In genomic region chr14:66196670-66197069, GRCh38 we compare ENCODE assay signal across 26 cellular contexts.
"Had no signal": no experiment of that assay in that cellular context is flagged by ENCODE, and none has a peak within 500 bp of the region (broad histone marks: within the 10 kb centered on the region; RNA-seq: fewer than 3 reads in every experiment).

No MANE protein-coding gene starts in this region.

- DNase-seq: hypothalamus; islet precursor cell; left ventricle myocardium inferior; midbrain; mucosa of descending colon; naive thymus-derived CD4-positive, alpha-beta T cell; nucleus accumbens; right lobe of liver; stimulated activated CD4-positive, alpha-beta T cell treated with anti-CD3 and anti-CD28 coated beads, Interleukin-1b, Interleukin-23, amount 100 ng/mL, for 48 hours; stimulated activated CD4-positive, alpha-beta T cell treated with anti-CD3 and anti-CD28 coated beads, Interleukin-2, amount 100 ng/mL, for 48 hours; stimulated activated CD4-positive, alpha-beta T cell treated with anti-CD3 and anti-CD28 coated beads, Interleukin-4, amount 100 ng/mL, for 4 hours; stimulated activated CD8-positive, alpha-beta memory T cell treated with anti-CD3 and anti-CD28 coated beads, Interleukin-4, amount 100 ng/mL, for 48 hours; stimulated activated naive CD4-positive, alpha-beta T cell treated with Interleukin-2 at 50 U/mL for 16 hours; stimulated activated naive CD8-positive, alpha-beta T cell treated with anti-CD3 and anti-CD28 coated beads, Interleukin-15, amount 100 ng/mL, for 72 hours; substantia nigra; uterus had no signal

- H2AFZ ChIP-seq: parathyroid adenoma had no signal

- H3K36me3 Mint-ChIP-seq: memory B cell, type B pancreatic cell had no signal

- H3K79me2 ChIP-seq: parathyroid adenoma had no signal

- H3K9ac ChIP-seq: parathyroid adenoma had no signal

- H3K4me3 ChIP-seq: left ventricle myocardium inferior, lung, mucosa of descending colon, right atrium auricular region, right lobe of liver, smooth muscle cell, tibial nerve, uterus had no signal

- H3K27ac Mint-ChIP-seq: memory B cell; naive thymus-derived CD4-positive, alpha-beta T cell; natural killer cell treated with Interleukin-12 subunit alpha and Interleukin-12 subunit beta and Interleukin-15 and Interleukin-18, amount 100 ng/mL, for 72 hours; progenitor cell of endocrine pancreas; stimulated activated memory B cell treated with anti-CD40 and anti-IgM and Interleukin-4, amounts not matched to agents 10 μg/mL and 1 μg/mL and 100 μg/mL, for 72 hours; stimulated activated naive CD8-positive, alpha-beta T cell treated with anti-CD3 and anti-CD28 coated beads, Interleukin-15, amount 100 ng/mL, for 72 hours; type B pancreatic cell had no signal

- H3K9me3 ChIP-seq: left ventricle myocardium inferior, mucosa of descending colon, right atrium auricular region, right lobe of liver, uterus had no signal

- H3K4me1 ChIP-seq: left ventricle myocardium inferior, parathyroid adenoma, right atrium auricular region, right lobe of liver, tibial nerve, uterus had no signal

- H3K4me1 Mint-ChIP-seq: memory B cell; naive thymus-derived CD4-positive, alpha-beta T cell; stimulated activated memory B cell treated with anti-CD40 and anti-IgM and Interleukin-4, amounts not matched to agents 10 μg/mL and 1 μg/mL and 100 μg/mL, for 72 hours; stimulated activated naive CD8-positive, alpha-beta T cell treated with anti-CD3 and anti-CD28 coated beads, Interleukin-15, amount 100 ng/mL, for 72 hours had no signal

- H3K27me3 Mint-ChIP-seq: progenitor cell of endocrine pancreas, type B pancreatic cell had no signal

- H3K4me2 ChIP-seq: smooth muscle cell had no signal

- H3K4me3 Mint-ChIP-seq: memory B cell; naive thymus-derived CD4-positive, alpha-beta T cell; natural killer cell treated with Interleukin-12 subunit alpha and Interleukin-12 subunit beta and Interleukin-15 and Interleukin-18, amount 100 ng/mL, for 72 hours; stimulated activated memory B cell treated with anti-CD40 and anti-IgM and Interleukin-4, amounts not matched to agents 10 μg/mL and 1 μg/mL and 100 μg/mL, for 72 hours; stimulated activated naive CD8-positive, alpha-beta T cell treated with anti-CD3 and anti-CD28 coated beads, Interleukin-15, amount 100 ng/mL, for 72 hours; type B pancreatic cell had no signal

- H3K36me3 ChIP-seq: left ventricle myocardium inferior, right atrium auricular region, right lobe of liver, tibial nerve, uterus had no signal

- H3K27ac ChIP-seq: left ventricle myocardium inferior, parathyroid adenoma, right atrium auricular region, right lobe of liver, tibial nerve, uterus had no signal

- H3K27me3 ChIP-seq: right atrium auricular region, right lobe of liver, tibial nerve, uterus had no signal
